In genomic region chr4:131091896-131092295, GRCh38 we compare ENCODE assay signal across 8 cellular contexts.
A peak's percentile ranks its signal among the peaks of the same experiment; 100 is the strongest.
DNase-seq lines count a peak whose midpoint lies in the region; ATAC-seq and TF ChIP-seq lines count a peak whose summit lies in the region.

No MANE protein-coding gene starts in this region.

- peak; percentile 45 for TF ChIP-seq CTCF in epithelial cell of esophagus (IDR thresholded peaks at IDR 0.05; ENCODE audit: insufficient read depth, low read depth, low read length, missing control alignments)
- TF ChIP-seq CTCF in tibial nerve (IDR thresholded peaks at IDR 0.05): peak in 1 of 5 experiments; percentile 15

- H3K4me3 Mint-ChIP-seq in stimulated activated naive CD8-positive, alpha-beta T cell treated with anti-CD3 and anti-CD28 coated beads, Interleukin-15, amount 100 ng/mL, for 72 hours: no peak overlapping the region

- no peak overlapping the region for H3K27ac ChIP-seq in tibial nerve

- no peaks in the 10 kb centered on the region for H3K4me1 ChIP-seq in tibial nerve

- H3K9me3 ChIP-seq in tibial nerve: no peaks in the 10 kb centered on the region

- TF ChIP-seq POLR2A in tibial nerve (IDR thresholded peaks at IDR 0.05): no peak

- no peak for TF ChIP-seq EP300 in tibial nerve (IDR thresholded peaks at IDR 0.05)

- no peak overlapping the region for H3K27ac Mint-ChIP-seq in stimulated activated naive CD8-positive, alpha-beta T cell treated with anti-CD3 and anti-CD28 coated beads, Interleukin-15, amount 100 ng/mL, for 72 hours

- no peaks in the 10 kb centered on the region for H3K4me1 Mint-ChIP-seq in stimulated activated naive CD8-positive, alpha-beta T cell treated with anti-CD3 and anti-CD28 coated beads, Interleukin-15, amount 100 ng/mL, for 72 hours

- no peaks in the 10 kb centered on the region for H3K27me3 ChIP-seq in tibial nerve

- peaks cover 0 to 10% of the 10 kb centered on the region in 2 donors for H3K9me3 Mint-ChIP-seq in stimulated activated naive CD8-positive, alpha-beta T cell treated with anti-CD3 and anti-CD28 coated beads, Interleukin-15, amount 100 ng/mL, for 72 hours

- no peaks in the 10 kb centered on the region for H3K36me3 ChIP-seq in tibial nerve

- H3K4me3 ChIP-seq in epithelial cell of esophagus (ENCODE audit: low read length) (no peak overlapping the region), skeletal muscle cell (ENCODE audit: low read depth, low read length) (no peak overlapping the region), tibial nerve (no peak overlapping the region)

- DNase-seq in NCI-H146 (lab: John Stamatoyannopoulos, UW) (peak; percentile 3), NCI-H146 treated with DMSO at 0.1 percent for 48 hours (lab: John Stamatoyannopoulos, UW; ENCODE audit: unreplicated experiment) (no peak), NCI-H526 treated with DMSO at 0.1 percent for 48 hours (lab: John Stamatoyannopoulos, UW) (peak; percentile 60), epithelial cell of esophagus (ENCODE audit: low read depth) (peak; percentile 63), skeletal muscle cell (ENCODE audit: low read depth) (peak; percentile 5), tibial nerve (ENCODE audit: low spot score in 2 of 2) (no peak)
- DNase-seq in stimulated activated naive CD8-positive, alpha-beta T cell treated with anti-CD3 and anti-CD28 coated beads, Interleukin-15, amount 100 ng/mL, for 72 hours: no peak

- H3K27me3 Mint-ChIP-seq in stimulated activated naive CD8-positive, alpha-beta T cell treated with anti-CD3 and anti-CD28 coated beads, Interleukin-15, amount 100 ng/mL, for 72 hours: no peaks in the 10 kb centered on the region

- no peak for ATAC-seq in stimulated activated naive CD8-positive, alpha-beta T cell treated with anti-CD3 and anti-CD28 coated beads, Interleukin-15, amount 100 ng/mL, for 72 hours
- ATAC-seq in GM19452 (IDR thresholded peaks at IDR 0.05; ENCODE audit: unreplicated experiment): no peak

Comparison
In these comparisons a context has a peak if more than half of its experiments do, and no peak if none do; other contexts are left out.
1. DNase-seq: peak in NCI-H146 (single experiment), NCI-H526 treated with DMSO at 0.1 percent for 48 hours (single experiment), epithelial cell of esophagus (single experiment) and skeletal muscle cell (single experiment); none in NCI-H146 treated with DMSO at 0.1 percent for 48 hours (single experiment), stimulated activated naive CD8-positive, alpha-beta T cell treated with anti-CD3 and anti-CD28 coated beads, Interleukin-15, amount 100 ng/mL, for 72 hours (0 of 2) and tibial nerve (0 of 2).